18 cellular contexts compared by ENCODE assay signal in the genomic region with DNA sequence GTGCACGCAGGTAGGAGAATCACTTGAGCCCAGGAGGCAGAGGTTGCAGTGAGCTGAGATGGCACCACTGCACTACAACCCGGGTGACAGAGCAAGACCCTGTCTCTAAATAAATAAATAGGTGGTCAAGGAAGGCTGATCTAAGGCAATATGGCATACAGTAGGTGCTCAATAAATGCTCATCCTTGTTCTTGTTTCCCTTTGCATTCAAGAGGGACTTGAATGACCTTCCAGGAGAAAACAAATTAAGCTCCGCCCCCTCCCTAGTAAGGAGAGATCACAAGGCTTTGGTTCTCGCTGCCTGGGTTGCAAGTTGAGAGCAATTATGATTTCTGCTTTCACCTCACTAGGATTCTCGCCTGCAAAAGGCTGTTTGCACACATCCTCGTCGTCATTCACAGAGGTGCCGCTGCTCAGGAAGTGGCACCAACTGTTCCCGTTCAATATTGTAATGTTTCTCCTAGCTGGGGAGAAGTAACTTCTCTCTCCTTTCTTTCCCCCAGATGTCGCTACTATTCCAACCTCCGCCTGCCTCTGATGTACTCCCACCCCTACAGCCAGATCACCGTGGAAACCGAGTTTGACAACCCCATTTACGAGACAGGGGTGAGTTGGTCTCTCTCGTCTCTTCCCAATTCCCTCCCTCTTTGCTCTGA. TPM values are rescaled to one million over a fixed set of nuclear protein-coding genes. Genes with fewer than 3 reads are reported as not detected.
DNase-seq lines count a peak whose midpoint lies in the region; ATAC-seq and TF ChIP-seq lines count a peak whose summit lies in the region.
"Had no signal": no experiment of that assay in that cellular context is flagged by ENCODE, and none has a peak within 500 bp of the region (broad histone marks: within the 10 kb centered on the region; RNA-seq: fewer than 3 reads in every experiment).

No MANE protein-coding gene starts in this region.

- in situ Hi-C loops in GM13976 (cut with MboI; ENCODE audit: low sequenced_read_pairs, unreplicated experiment), result no loop called here
- in situ Hi-C loops in Panc1 (cut with HindIII; ENCODE audit: low pct_unique_long_range_greater_than_20kb, low sequenced_read_pairs), result no loop called here

- peak; percentile 15 for DNase-seq in A673 (ENCODE audit: low spot score)
- no peak for DNase-seq in GM13976 (ENCODE audit: low spot score)
- DNase-seq in Panc1 (ENCODE audit: low read depth, low spot score), result no peak
- DNase-seq in head of caudate nucleus, result peak in 40 of 42 donors; percentile 6 to 87 (median 54)
- DNase-seq in NCI-H524 treated with DMSO at 0.1 percent for 48 hours (lab: John Stamatoyannopoulos, UW), result no peak
- DNase-seq: activated CD4-positive, alpha-beta T cell treated with anti-CD3 and anti-CD28 coated beads, Interleukin-2, amount 50 U/mL, for 48 hours; dermis blood vessel endothelial cell; foreskin melanocyte; left lung; NCI-H345 had no signal

- CTCF ChIA-PET in A673 (lab: Charles Lee), result interaction anchor here (0.5 kb wide), 1 partner anchor 84 kb away, joined by 5 read pairs; no protein-coding TSS in a partner anchor
- CTCF ChIA-PET in Panc1 (lab: Charles Lee), result no interaction called here

- TF ChIP-seq CTCF in A673 (conservative IDR thresholded peaks at IDR 0.05; ENCODE audit: low read depth, low read length) (no peak; the same call in 1 of the 2 replicates), GM13976 (IDR thresholded peaks at IDR 0.05; ENCODE audit: borderline replicate concordance, control extremely low read depth, extremely low read depth, insufficient read depth, missing control alignments) (peak; percentile 7), Panc1 (IDR thresholded peaks at IDR 0.05) (peak; percentile 22)

- H3K4me1 ChIP-seq in A673 (ENCODE audit: insufficient read depth, low read length, poor library complexity, severe bottlenecking) (no peaks in the 10 kb centered on the region), Panc1 (ENCODE audit: control insufficient read depth, insufficient read depth, low read length) (no peaks in the 10 kb centered on the region; the same call in 1 of the 2 replicates)
- H3K4me1 ChIP-seq: HAP-1, left lung, parathyroid adenoma had no signal

- H3K27ac ChIP-seq in A673 (ENCODE audit: low read depth, low read length, poor library complexity, severe bottlenecking) (no peak overlapping the region), Panc1 (ENCODE audit: low read length) (no peak overlapping the region)
- H3K27ac ChIP-seq: C4-2B, left lung, parathyroid adenoma had no signal

- ATAC-seq in Panc1, result no peak
- no peak for ATAC-seq in HG02759 (IDR thresholded peaks at IDR 0.05; ENCODE audit: unreplicated experiment)
- no peak for ATAC-seq in SK-N-SH treated with all-trans-retinoic acid at 6 μM for 48 hours
- ATAC-seq in HG03460 (IDR thresholded peaks at IDR 0.05; ENCODE audit: unreplicated experiment), result no peak
- ATAC-seq: activated naive CD4-positive, alpha-beta T cell treated with anti-CD3 and anti-CD28 coated beads, Interleukin-2, amount 50 U/mL, for 72 hours; left lung; stimulated activated effector memory CD8-positive, alpha-beta T cell treated with anti-CD3 and anti-CD28 coated beads, Interleukin-12 subunit alpha, Interleukin-12 subunit beta, amount 100 ng/mL, for 72 hours had no signal

- H3K36me3 ChIP-seq in A673 (ENCODE audit: insufficient read depth, low read length, poor library complexity, severe bottlenecking) (no peaks in the 10 kb centered on the region), Panc1 (ENCODE audit: control insufficient read depth, insufficient read depth, low read length) (no peaks in the 10 kb centered on the region)
- H3K36me3 ChIP-seq: HAP-1, left lung had no signal

- POLR2A ChIA-PET in A673 (lab: Charles Lee; ENCODE audit: low non-redundant PET) (no interaction called here), Panc1 (lab: Charles Lee) (no interaction called here)

- no TSS peak for BruUV-seq in A673 (replicated peaks; lab: Mats Ljungman, UMichigan)
- BruUV-seq in Panc1 (replicated peaks; lab: Mats Ljungman, UMichigan), result no TSS peak

- H3K4me3 ChIP-seq in A673 (ENCODE audit: low read depth, low read length, poor library complexity, severe bottlenecking), result no peak overlapping the region
- no peak overlapping the region for H3K4me3 ChIP-seq in Panc1 (ENCODE audit: low read depth in 2 of 2, low read length in 2 of 2)
- H3K4me3 ChIP-seq: HAP-1, left lung had no signal

- H3K9me3 ChIP-seq in A673 (ENCODE audit: low read depth, low read length, poor library complexity, severe bottlenecking) (no peaks in the 10 kb centered on the region), Panc1 (ENCODE audit: control insufficient read depth, insufficient read depth, low read depth, low read length) (no peaks in the 10 kb centered on the region)
- H3K9me3 ChIP-seq: HAP-1 had no signal

- intact Hi-C loops in A673 (cut with micrococcal nuclease; ENCODE audit: unreplicated experiment), result no loop called here
- intact Hi-C loops in Panc1 (cut with micrococcal nuclease; ENCODE audit: unreplicated experiment), result loop anchor here (10.0 kb wide), 1 partner anchor 62 kb away; no protein-coding TSS in a partner anchor
- intact Hi-C loops in head of caudate nucleus (cut with DNase I), result no loop called here

- peaks cover 22% of the 10 kb centered on the region for H3K27me3 ChIP-seq in A673 (replicated peaks; ENCODE audit: insufficient read depth, low read depth, low read length, poor library complexity)
- 0 out of 2 replicates have a peak, but pooled peaks cover under 1% of the 10 kb centered on the region for H3K27me3 ChIP-seq in Panc1 (ENCODE audit: control insufficient read depth, insufficient read depth, low read length)

TF ChIP-seq in SK-N-SH treated with all-trans-retinoic acid at 6 μM for 48 hours, 23 proteins besides CTCF, POLR2A, EP300 and RAD21:
- TF ChIP-seq BACH2 (CRISPR knock-in tag; IDR thresholded peaks at IDR 0.05; ENCODE audit: borderline replicate concordance) (no peak), ZC3H10 (CRISPR knock-in tag; IDR thresholded peaks at IDR 0.05) (no peak), PPARA (CRISPR knock-in tag; IDR thresholded peaks at IDR 0.05; ENCODE audit: borderline replicate concordance) (no peak), ARNTL (CRISPR knock-in tag; IDR thresholded peaks at IDR 0.05; ENCODE audit: borderline replicate concordance, low read depth) (no peak), ZFP30 (CRISPR knock-in tag; IDR thresholded peaks at IDR 0.05) (no peak), TOX (CRISPR knock-in tag; IDR thresholded peaks at IDR 0.05; ENCODE audit: borderline replicate concordance) (no peak), ESRRG (CRISPR knock-in tag; IDR thresholded peaks at IDR 0.05) (no peak), ZNF70 (CRISPR knock-in tag; IDR thresholded peaks at IDR 0.05) (no peak), SNAI2 (CRISPR knock-in tag; IDR thresholded peaks at IDR 0.05) (no peak)
- TF ChIP-seq, protein P1, sequence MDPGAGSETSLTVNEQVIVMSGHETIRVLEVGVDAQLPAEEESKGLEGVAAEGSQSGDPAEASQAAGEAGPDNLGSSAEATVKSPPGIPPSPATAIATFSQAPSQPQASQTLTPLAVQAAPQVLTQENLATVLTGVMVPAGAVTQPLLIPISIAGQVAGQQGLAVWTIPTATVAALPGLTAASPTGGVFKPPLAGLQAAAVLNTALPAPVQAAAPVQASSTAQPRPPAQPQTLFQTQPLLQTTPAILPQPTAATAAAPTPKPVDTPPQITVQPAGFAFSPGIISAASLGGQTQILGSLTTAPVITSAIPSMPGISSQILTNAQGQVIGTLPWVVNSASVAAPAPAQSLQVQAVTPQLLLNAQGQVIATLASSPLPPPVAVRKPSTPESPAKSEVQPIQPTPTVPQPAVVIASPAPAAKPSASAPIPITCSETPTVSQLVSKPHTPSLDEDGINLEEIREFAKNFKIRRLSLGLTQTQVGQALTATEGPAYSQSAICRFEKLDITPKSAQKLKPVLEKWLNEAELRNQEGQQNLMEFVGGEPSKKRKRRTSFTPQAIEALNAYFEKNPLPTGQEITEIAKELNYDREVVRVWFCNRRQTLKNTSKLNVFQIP (CRISPR knock-in tag; IDR thresholded peaks at IDR 0.05; ENCODE audit: borderline replicate concordance, low read depth), result no peak

RNA-seq across cellular contexts. Expression of a gene that starts 51.8 kb away (rescaled TPM):
- 1.2 and 1.4 TPM in 2 replicates for total RNA-seq in A673 (2021)
- total RNA-seq in Panc1 (2021; ENCODE audit: unreplicated experiment), result 0.15 TPM
- 0.38 TPM for polyA plus RNA-seq in Panc1 (2012; ENCODE audit: insufficient read length)

Comparison
In these comparisons a context has a peak if more than half of its experiments do, and no peak if none do; other contexts are left out.
1. DNase-seq: peak in A673 (single experiment) and head of caudate nucleus (40 of 42); none in GM13976 (single experiment), Panc1 (single experiment) and NCI-H524 treated with DMSO at 0.1 percent for 48 hours (single experiment).